Comparison of ENCODE assay signal across 38 cellular contexts in the genomic region with DNA sequence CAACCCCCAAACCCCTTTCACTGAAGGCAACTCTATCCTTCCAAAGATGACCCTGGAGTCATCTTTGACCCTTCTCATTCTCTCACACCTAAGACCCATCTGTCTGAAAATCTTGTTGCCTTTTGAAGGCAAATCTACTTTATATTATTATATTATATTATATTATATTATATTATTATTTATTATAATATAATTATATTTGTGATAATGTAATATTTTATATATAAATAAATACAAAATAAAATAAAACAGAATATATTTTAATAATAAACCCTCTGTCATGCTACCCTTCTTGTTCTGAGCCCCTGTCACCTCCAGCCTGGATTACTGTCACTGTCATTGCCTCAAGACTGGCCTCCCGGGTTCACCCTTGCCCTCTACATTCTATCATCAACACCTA. TPM values are rescaled to one million over a fixed set of nuclear protein-coding genes. Genes with fewer than 3 reads are reported as not detected.
"Had no signal": no experiment of that assay in that cellular context is flagged by ENCODE, and none has a peak within 500 bp of the region (broad histone marks: within the 10 kb centered on the region; RNA-seq: fewer than 3 reads in every experiment).

No MANE protein-coding gene starts in this region.

- DNase-seq: Karpas-422, Kasumi-1, KG1, MG63, MM.1S, MV-4-11, NCI-H1048, NCI-H1092, NCI-H1092 treated with DMSO at 0.1 percent for 48 hours, NCI-H1105, NCI-H1105 treated with DMSO at 0.1 percent for 48 hours, NCI-H1417, NCI-H1417 treated with DMSO at 0.1 percent for 48 hours, NCI-H1436, NCI-H1436 treated with DMSO at 0.1 percent for 48 hours, NCI-H146, NCI-H1694, NCI-H1694 treated with DMSO at 0.1 percent for 48 hours, NCI-H187, NCI-H187 treated with DMSO at 0.1 percent for 48 hours, NCI-H1930, NCI-H2029, NCI-H2029 treated with DMSO at 0.1 percent for 48 hours, NCI-H2081, NCI-H2081 treated with DMSO at 0.1 percent for 48 hours, NCI-H2107, NCI-H2171, NCI-H2171 treated with DMSO at 0.1 percent for 48 hours, NCI-H2227 treated with DMSO at 0.1 percent for 48 hours, NCI-H226, NCI-H345, NCI-H446, NCI-H446 treated with DMSO at 0.1 percent for 48 hours, NCI-H510A had no signal

- H3K27ac ChIP-seq: KMS-11 had no signal

- H3K4me3 ChIP-seq: MG63 had no signal

- H3K9me3 ChIP-seq: MG63 had no signal

- H3K36me3 ChIP-seq: MG63 had no signal

RNA-seq across cellular contexts. Expression of gene PROK2, which starts 5.0 kb away (rescaled TPM):
- total RNA-seq: LHCN-M2, M059J, MCF 10A had no signal

RNA-seq across cellular contexts. Expression of gene GPR27, which starts 36.3 kb away (rescaled TPM):
- total RNA-seq: LHCN-M2, M059J had no signal
